Comparison of ENCODE assay signal across 1 cellular context in the genomic region with DNA sequence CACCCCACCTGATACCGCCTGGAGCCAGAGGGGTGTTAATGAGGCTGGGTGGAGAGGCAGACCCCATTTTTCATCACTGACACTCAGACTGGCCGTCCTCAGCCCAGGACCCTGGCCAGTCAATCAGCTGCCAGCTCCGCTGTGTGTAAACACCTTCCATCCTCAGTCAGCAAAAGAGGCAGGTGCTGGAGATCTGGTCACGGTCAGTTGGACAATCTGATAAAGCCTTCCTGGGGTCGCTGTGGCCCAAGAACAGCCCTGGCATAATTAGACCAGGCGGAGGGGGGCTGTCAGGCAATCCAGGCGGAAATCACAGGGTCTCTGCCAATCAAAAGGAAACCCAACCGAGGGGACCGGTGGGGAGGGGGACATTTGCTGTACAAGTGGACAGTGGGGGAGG.
TF ChIP-seq lines count a peak whose summit lies in the region.

No MANE protein-coding gene starts in this region.

TF ChIP-seq in IMR-90, 13 proteins besides CTCF, POLR2A, EP300 and RAD21 (continued from another document):
- TF ChIP-seq CHD1 (IDR thresholded peaks at IDR 0.05; ENCODE audit: low read depth, low read length) (no peak), MAFK (IDR thresholded peaks at IDR 0.05; ENCODE audit: low read depth, low read length) (no peak), MXI1 (IDR thresholded peaks at IDR 0.05; ENCODE audit: borderline replicate concordance, low read depth, low read length) (no peak), RCOR1 (IDR thresholded peaks at IDR 0.05; ENCODE audit: insufficient replicate concordance, low read length) (no peak), BHLHE40 (IDR thresholded peaks at IDR 0.05; ENCODE audit: low read depth, low read length) (no peak), RFX5 (IDR thresholded peaks at IDR 0.05; ENCODE audit: low read depth, low read length) (no peak), CEBPB (IDR thresholded peaks at IDR 0.05; ENCODE audit: low read depth, low read length) (no peak), FOS (IDR thresholded peaks at IDR 0.05; ENCODE audit: low read depth, low read length) (no peak), USF2 (IDR thresholded peaks at IDR 0.05; ENCODE audit: low read depth, low read length) (no peak)
- TF ChIP-seq, protein P1, sequence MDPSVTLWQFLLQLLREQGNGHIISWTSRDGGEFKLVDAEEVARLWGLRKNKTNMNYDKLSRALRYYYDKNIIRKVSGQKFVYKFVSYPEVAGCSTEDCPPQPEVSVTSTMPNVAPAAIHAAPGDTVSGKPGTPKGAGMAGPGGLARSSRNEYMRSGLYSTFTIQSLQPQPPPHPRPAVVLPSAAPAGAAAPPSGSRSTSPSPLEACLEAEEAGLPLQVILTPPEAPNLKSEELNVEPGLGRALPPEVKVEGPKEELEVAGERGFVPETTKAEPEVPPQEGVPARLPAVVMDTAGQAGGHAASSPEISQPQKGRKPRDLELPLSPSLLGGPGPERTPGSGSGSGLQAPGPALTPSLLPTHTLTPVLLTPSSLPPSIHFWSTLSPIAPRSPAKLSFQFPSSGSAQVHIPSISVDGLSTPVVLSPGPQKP (IDR thresholded peaks at IDR 0.05; ENCODE audit: borderline replicate concordance, low read depth, low read length): no peak
